ENCODE assay signal across 8 cellular contexts in genomic region chr11:112289588-112290461, GRCh38. TPM values are rescaled to one million over a fixed set of nuclear protein-coding genes. Genes with fewer than 3 reads are reported as not detected.
DNase-seq lines count a peak whose midpoint lies in the region; ATAC-seq, FAIRE-seq and TF ChIP-seq lines count a peak whose summit lies in the region.

No MANE protein-coding gene starts in this region.

- FAIRE-seq in D721Med (lab: Jason Lieb, UNC): no peak

- 10% methylated on average over 18 of the region's 58 CpGs for WGBS in suprapubic skin

- peak overlapping the region; percentile 61 for H3K4me3 ChIP-seq in SJCRH30
- H3K4me3 ChIP-seq in suprapubic skin: peak overlapping the region; percentile 54

- H3K9me3 ChIP-seq in SJCRH30 (replicated peaks) (no peaks in the 10 kb centered on the region), suprapubic skin (no peaks in the 10 kb centered on the region)

- DNase-seq in D721Med (ENCODE audit: insufficient read length, low spot score) (peak; percentile 79), HUDEP-2 (lab: John Stamatoyannopoulos, UW; ENCODE audit: unreplicated experiment in 76 of 76) (peak in 73 of 76 experiments; percentile 7 to 85 (median 68)), SJCRH30 (peak; percentile 69 to 70), germinal center (ENCODE audit: low spot score) (peak; percentile 90), nucleus accumbens (lab: John Stamatoyannopoulos, UW) (peak in 54 of 56 donors; percentile 20 to 90 (median 73)), suprapubic skin (ENCODE audit: low spot score in 2 of 2) (peak; percentile 90 to 91)
- DNase-seq in activated naive CD4-positive, alpha-beta T cell treated with Interleukin-2 at 50 U/mL for 16 hours: peak; percentile 88

- no peaks in the 10 kb centered on the region for H3K27me3 ChIP-seq in SJCRH30
- no peaks in the 10 kb centered on the region for H3K27me3 ChIP-seq in suprapubic skin

- no peak overlapping the region for H3K27ac ChIP-seq in SJCRH30
- H3K27ac ChIP-seq in suprapubic skin: peak overlapping the region; percentile 39

- peak; percentile 71 for TF ChIP-seq CTCF in D721Med (IDR thresholded peaks at IDR 0.05; ENCODE audit: insufficient read depth, missing control alignments)
- peak; percentile 73 to 93 for TF ChIP-seq CTCF in suprapubic skin (IDR thresholded peaks at IDR 0.05)

- peaks cover 16% of the 10 kb centered on the region for H3K4me1 ChIP-seq in SJCRH30
- peaks cover 38% of the 10 kb centered on the region for H3K4me1 ChIP-seq in suprapubic skin

- no peaks in the 10 kb centered on the region for H3K36me3 ChIP-seq in SJCRH30
- no peaks in the 10 kb centered on the region for H3K36me3 ChIP-seq in suprapubic skin

- no peak for TF ChIP-seq EP300 in suprapubic skin (IDR thresholded peaks at IDR 0.05)

- no peak for TF ChIP-seq POLR2A in suprapubic skin (IDR thresholded peaks at IDR 0.05)

- ATAC-seq in GM21390 (IDR thresholded peaks at IDR 0.05; ENCODE audit: unreplicated experiment): peak; percentile 97

RNA-seq across cellular contexts. Expression of gene PLET1, which starts 29.2 kb away (rescaled TPM):
- total RNA-seq in SJCRH30 (2014; rRNA removed; shearing (Covaris generic)): not detected in 2 replicates
- not detected for total RNA-seq in suprapubic skin
